Comparison of ENCODE assay signal across 1 cellular context in genomic region chr1:200846421-200846820, GRCh38.
TF ChIP-seq lines count a peak whose summit lies in the region.

No MANE protein-coding gene starts in this region.

TF ChIP-seq in GM23338, 12 proteins besides CTCF, POLR2A, EP300 and RAD21 (continued from another document):
- TF ChIP-seq ZNF462 (CRISPR knock-in tag; IDR thresholded peaks at IDR 0.05) (no peak), EZH2 (IDR thresholded peaks at IDR 0.05; ENCODE audit: low read depth, unreplicated experiment) (no peak), ZNF114 (CRISPR knock-in tag; IDR thresholded peaks at IDR 0.05) (no peak), STAT1 (IDR thresholded peaks at IDR 0.05; ENCODE audit: unreplicated experiment) (no peak)
- TF ChIP-seq, protein P1, sequence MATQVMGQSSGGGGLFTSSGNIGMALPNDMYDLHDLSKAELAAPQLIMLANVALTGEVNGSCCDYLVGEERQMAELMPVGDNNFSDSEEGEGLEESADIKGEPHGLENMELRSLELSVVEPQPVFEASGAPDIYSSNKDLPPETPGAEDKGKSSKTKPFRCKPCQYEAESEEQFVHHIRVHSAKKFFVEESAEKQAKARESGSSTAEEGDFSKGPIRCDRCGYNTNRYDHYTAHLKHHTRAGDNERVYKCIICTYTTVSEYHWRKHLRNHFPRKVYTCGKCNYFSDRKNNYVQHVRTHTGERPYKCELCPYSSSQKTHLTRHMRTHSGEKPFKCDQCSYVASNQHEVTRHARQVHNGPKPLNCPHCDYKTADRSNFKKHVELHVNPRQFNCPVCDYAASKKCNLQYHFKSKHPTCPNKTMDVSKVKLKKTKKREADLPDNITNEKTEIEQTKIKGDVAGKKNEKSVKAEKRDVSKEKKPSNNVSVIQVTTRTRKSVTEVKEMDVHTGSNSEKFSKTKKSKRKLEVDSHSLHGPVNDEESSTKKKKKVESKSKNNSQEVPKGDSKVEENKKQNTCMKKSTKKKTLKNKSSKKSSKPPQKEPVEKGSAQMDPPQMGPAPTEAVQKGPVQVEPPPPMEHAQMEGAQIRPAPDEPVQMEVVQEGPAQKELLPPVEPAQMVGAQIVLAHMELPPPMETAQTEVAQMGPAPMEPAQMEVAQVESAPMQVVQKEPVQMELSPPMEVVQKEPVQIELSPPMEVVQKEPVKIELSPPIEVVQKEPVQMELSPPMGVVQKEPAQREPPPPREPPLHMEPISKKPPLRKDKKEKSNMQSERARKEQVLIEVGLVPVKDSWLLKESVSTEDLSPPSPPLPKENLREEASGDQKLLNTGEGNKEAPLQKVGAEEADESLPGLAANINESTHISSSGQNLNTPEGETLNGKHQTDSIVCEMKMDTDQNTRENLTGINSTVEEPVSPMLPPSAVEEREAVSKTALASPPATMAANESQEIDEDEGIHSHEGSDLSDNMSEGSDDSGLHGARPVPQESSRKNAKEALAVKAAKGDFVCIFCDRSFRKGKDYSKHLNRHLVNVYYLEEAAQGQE (IDR thresholded peaks at IDR 0.05; ENCODE audit: unreplicated experiment): no peak
